In the genomic region with DNA sequence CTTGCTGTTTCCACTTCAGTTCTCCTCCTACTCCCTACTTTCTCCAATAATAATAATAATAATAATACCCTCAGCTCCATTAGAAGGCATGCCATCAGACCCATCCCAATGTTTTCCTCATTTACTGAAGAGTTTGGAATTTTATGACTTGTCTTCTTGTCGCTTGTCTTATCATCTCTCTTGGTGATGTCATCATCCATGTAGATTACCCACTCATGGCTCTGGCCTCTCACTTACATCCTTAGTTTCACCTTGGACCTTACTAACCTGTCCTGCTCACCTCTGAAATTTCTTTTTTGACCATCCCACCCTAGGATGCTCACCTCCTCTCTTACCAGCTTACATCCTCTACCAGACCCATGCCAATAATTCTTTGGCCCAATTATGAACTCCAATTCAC, we compare ENCODE assay signal across 28 cellular contexts.
"Had no signal": no experiment of that assay in that cellular context is flagged by ENCODE, and none has a peak within 500 bp of the region (broad histone marks: within the 10 kb centered on the region; RNA-seq: fewer than 3 reads in every experiment).

No MANE protein-coding gene starts in this region.

- FAIRE-seq: colon, endometrium, endothelial cell of umbilical vein, frontal cortex had no signal

- H3K27ac ChIP-seq: colonic mucosa, coronary artery, dorsolateral prefrontal cortex, epithelial cell of prostate, esophagus muscularis mucosa, esophagus squamous epithelium, foreskin keratinocyte, gastroesophageal sphincter had no signal

- DNase-seq: colonic mucosa; cortex of kidney; dermis blood vessel endothelial cell; dorsolateral prefrontal cortex; effector CD4-positive, alpha-beta T cell; effector CD8-positive, alpha-beta T cell; effector memory CD4-positive, alpha-beta T cell; effector memory CD8-positive, alpha-beta T cell; endodermal cell; erythroblast; esophagus squamous epithelium; foreskin fibroblast; foreskin keratinocyte; foreskin melanocyte; gastrocnemius medialis; glutamatergic neuron; head of caudate nucleus; heart left ventricle; heart right ventricle had no signal

- ATAC-seq: effector memory CD8-positive, alpha-beta T cell; esophagus mucosa; foreskin keratinocyte; gastrocnemius medialis; gastroesophageal sphincter; heart left ventricle; heart right ventricle had no signal

- H3K36me3 ChIP-seq: colonic mucosa, esophagus muscularis mucosa, esophagus squamous epithelium, gastrocnemius medialis, gastroesophageal sphincter, heart left ventricle, heart right ventricle had no signal

- H3K4me1 ChIP-seq: colonic mucosa, esophagus muscularis mucosa, esophagus squamous epithelium, foreskin keratinocyte, gastrocnemius medialis, gastroesophageal sphincter had no signal

- H3K27me3 ChIP-seq: colonic mucosa, esophagus muscularis mucosa, esophagus squamous epithelium, foreskin keratinocyte, gastrocnemius medialis, gastroesophageal sphincter, heart left ventricle, heart right ventricle had no signal

- H3K4me3 ChIP-seq: colonic mucosa, coronary artery, dorsolateral prefrontal cortex, esophagus muscularis mucosa, esophagus squamous epithelium, gastrocnemius medialis, gastroesophageal sphincter, heart left ventricle, heart right ventricle had no signal

- H3K9me3 ChIP-seq: colonic mucosa, esophagus muscularis mucosa, esophagus squamous epithelium, gastrocnemius medialis, gastroesophageal sphincter, heart left ventricle, heart right ventricle had no signal
